In the genomic region with DNA sequence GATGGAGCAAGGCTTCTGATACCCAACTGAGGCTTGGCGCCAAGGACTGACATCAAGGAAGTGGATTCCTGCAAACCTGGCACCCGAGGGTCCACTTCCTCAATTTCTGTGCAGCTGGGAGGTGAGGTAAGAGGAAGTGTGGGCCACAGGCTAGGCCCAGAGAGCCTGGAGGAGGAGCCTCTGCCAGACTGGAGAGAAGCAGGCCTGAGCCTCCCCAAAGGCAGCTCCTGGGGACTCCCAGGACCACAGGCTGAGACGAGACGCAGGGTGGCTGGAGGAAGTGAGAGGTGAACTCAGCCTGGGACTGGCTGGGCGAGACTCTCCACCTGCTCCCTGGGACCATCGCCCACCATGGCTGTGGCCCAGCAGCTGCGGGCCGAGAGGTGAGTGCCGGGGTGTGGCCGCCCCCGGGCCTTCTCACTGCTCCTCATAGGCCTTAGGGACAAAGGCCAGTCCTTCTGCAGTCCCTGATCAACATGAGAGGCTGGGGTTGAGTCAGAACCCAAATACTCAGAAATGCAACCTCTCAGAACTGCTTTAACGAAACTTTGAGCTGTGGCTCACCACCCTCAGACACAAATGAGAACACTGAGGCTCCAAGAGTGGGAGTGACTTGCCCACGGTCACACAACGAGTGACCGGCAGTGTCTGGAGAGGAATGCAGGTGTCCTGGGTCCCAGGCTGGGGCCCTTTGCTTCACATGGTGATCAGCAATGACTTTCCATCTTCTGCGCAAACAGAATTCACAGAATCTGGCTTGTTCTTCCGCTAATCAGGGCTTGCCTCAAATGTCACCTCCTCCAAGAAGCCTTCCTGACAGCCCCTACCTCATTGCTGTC, we compare ENCODE assay signal across 1 cellular context.
A peak's percentile ranks its signal among the peaks of the same experiment; 100 is the strongest.
TF ChIP-seq lines count a peak whose summit lies in the region.

A gene (plus strand): TSS at position 186 of the 839 bp plus-strand sequence. CDS start 166 bp downstream, at position 352.

TF ChIP-seq in K562, 482 proteins besides CTCF, POLR2A, EP300 and RAD21:
- TF ChIP-seq ETV6 (IDR thresholded peaks at IDR 0.05; ENCODE audit: borderline replicate concordance in 1 of 2, low read depth in 2 of 2, low read length in 1 of 2) (peak in 1 of 2 experiments; percentile 29; a peak in 1 of 4 replicates), ETV6 (CRISPR knock-in tag; IDR thresholded peaks at IDR 0.05; ENCODE audit: borderline replicate concordance) (no peak), ZFP36 (IDR thresholded peaks at IDR 0.05; ENCODE audit: low read depth, low read length, partially characterized antibody) (peak; percentile 82), ZFX (CRISPR knock-in tag; IDR thresholded peaks at IDR 0.05) (peak; percentile 49), SPI1 (IDR thresholded peaks at IDR 0.05; ENCODE audit: borderline replicate concordance, low read depth, low read length) (peak; percentile 98), ELF1 (tag; IDR thresholded peaks at IDR 0.05) (0 out of 2 replicates have a peak, but pooled peaks have one; percentile 27), SMAD1 (IDR thresholded peaks at IDR 0.05; ENCODE audit: low read depth, low read length, partially characterized antibody) (no peak), ZNF134 (CRISPR knock-in tag; conservative IDR thresholded peaks at IDR 0.05) (no peak), CC2D1A (IDR thresholded peaks at IDR 0.05) (no peak), SRSF9 (IDR thresholded peaks at IDR 0.05; ENCODE audit: borderline replicate concordance, low read depth, low read length) (no peak), SRSF1 (IDR thresholded peaks at IDR 0.05; ENCODE audit: low read depth, low read length) (no peak)
- TF ChIP-seq, protein P1, sequence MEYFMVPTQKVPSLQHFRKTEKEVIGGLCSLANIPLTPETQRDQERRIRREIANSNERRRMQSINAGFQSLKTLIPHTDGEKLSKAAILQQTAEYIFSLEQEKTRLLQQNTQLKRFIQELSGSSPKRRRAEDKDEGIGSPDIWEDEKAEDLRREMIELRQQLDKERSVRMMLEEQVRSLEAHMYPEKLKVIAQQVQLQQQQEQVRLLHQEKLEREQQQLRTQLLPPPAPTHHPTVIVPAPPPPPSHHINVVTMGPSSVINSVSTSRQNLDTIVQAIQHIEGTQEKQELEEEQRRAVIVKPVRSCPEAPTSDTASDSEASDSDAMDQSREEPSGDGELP (CRISPR knock-in tag; IDR thresholded peaks at IDR 0.05; ENCODE audit: borderline replicate concordance) = 0 out of 2 replicates have a peak, but pooled peaks have one; percentile 29
